8 cellular contexts compared by ENCODE assay signal in the genomic region with DNA sequence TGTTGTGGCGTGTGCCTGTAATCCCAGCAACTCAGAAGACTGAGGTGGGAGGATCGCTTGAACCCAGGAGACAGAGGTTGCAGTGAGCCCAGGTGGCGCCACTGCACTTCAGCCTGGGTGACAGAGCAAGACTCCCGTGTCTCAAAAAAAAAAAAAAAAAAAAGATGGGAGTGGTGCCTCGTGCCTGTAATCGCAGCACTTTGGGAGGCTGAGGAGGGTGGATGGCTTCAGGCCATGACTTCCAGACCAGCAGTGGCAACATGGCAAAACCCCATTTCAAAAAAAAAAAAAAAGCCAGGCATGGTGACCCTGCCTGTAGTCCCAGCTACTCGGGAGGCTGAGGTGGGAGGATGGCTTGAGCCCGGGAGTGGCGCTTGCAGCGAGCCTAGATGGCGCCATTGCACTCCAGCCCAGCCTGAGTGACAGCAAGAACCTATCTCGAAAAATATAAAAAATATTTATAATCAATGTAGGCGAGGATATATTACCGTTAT. TPM values are rescaled to one million over a fixed set of nuclear protein-coding genes. Genes with fewer than 3 reads are reported as not detected.
A peak's percentile ranks its signal among the peaks of the same experiment; 100 is the strongest.
DNase-seq lines count a peak whose midpoint lies in the region; ATAC-seq and TF ChIP-seq lines count a peak whose summit lies in the region.

No MANE protein-coding gene starts in this region.

- no peak overlapping the region for H3K27ac ChIP-seq in left lung

- H3K27me3 Mint-ChIP-seq in T-helper 17 cell (no peaks in the 10 kb centered on the region), brain (no peaks in the 10 kb centered on the region)

- H3K36me3 ChIP-seq in left lung = peaks cover 0 to 19% of the 10 kb centered on the region in 2 donors

- H3K4me3 Mint-ChIP-seq in T-helper 17 cell = no peak overlapping the region
- H3K4me3 Mint-ChIP-seq in brain = no peak overlapping the region

- H3K9me3 ChIP-seq in T-helper 17 cell (ENCODE audit: control insufficient read depth, low read length, poor library complexity, severe bottlenecking) (no peaks in the 10 kb centered on the region), left lung (no peaks in the 10 kb centered on the region)

- peak overlapping the region in 1 of 2 donors; percentile 5 for H3K4me3 ChIP-seq in left lung

- H3K9me3 Mint-ChIP-seq in brain = no peaks in the 10 kb centered on the region

- intact Hi-C loops in left lung (cut with DNase I) = loop anchor here in 1 of 2 donors (10.0 kb wide), 1 partner anchor 163 kb away; no protein-coding TSS in a partner anchor

- H3K36me3 Mint-ChIP-seq in T-helper 17 cell (ENCODE audit: low read depth) (no peaks in the 10 kb centered on the region), brain (peaks cover 26% of the 10 kb centered on the region)

- ATAC-seq in GM18867 (IDR thresholded peaks at IDR 0.05; ENCODE audit: unreplicated experiment) (peak; percentile 58), T-helper 17 cell (peak; percentile 88), left lung (peak; percentile 93), HG03439 (IDR thresholded peaks at IDR 0.05; ENCODE audit: unreplicated experiment) (no peak)

- H3K4me1 ChIP-seq in left lung = no peaks in the 10 kb centered on the region

- H3K27ac Mint-ChIP-seq in T-helper 17 cell = no peak overlapping the region
- no peak overlapping the region for H3K27ac Mint-ChIP-seq in brain

- peak; percentile 45 to 68 for TF ChIP-seq CTCF in brain (conservative IDR thresholded peaks at IDR 0.05)
- no peak for TF ChIP-seq CTCF in left lung (IDR thresholded peaks at IDR 0.05)

- H3K4me1 Mint-ChIP-seq in T-helper 17 cell (peaks cover 4% of the 10 kb centered on the region), brain (no peaks in the 10 kb centered on the region)

- no peaks in the 10 kb centered on the region for H3K27me3 ChIP-seq in left lung

- DNase-seq in Ammon's horn (ENCODE audit: low spot score) = peak; percentile 45
- peak; percentile 86 for DNase-seq in M059J (ENCODE audit: low read depth)
- DNase-seq in T-helper 17 cell = peak; percentile 16 to 25 (median 18)
- peak in 1 of 2 donors; percentile 45 for DNase-seq in left lung
- DNase-seq in stimulated activated CD8-positive, alpha-beta memory T cell treated with anti-CD3 and anti-CD28 coated beads, Interleukin-15, amount 100 ng/mL, for 4 hours (ENCODE audit: low read depth in 2 of 2) = peak; percentile 1 to 13

RNA-seq across cellular contexts. Expression of a gene that starts 27.0 kb away (rescaled TPM):
- total RNA-seq in M059J (2014; rRNA removed; shearing (Covaris generic)) = 208 and 274 TPM in 2 replicates
- 100 to 1,000 TPM; 161 to 172 TPM for total RNA-seq in T-helper 17 cell
- 55.8 TPM for polyA plus RNA-seq in brain (ENCODE audit: insufficient read depth, low read depth, low replicate concordance)
- 100 to 1,000 TPM; 140 to 169 TPM for total RNA-seq in left lung

RNA-seq across cellular contexts. Expression of a gene that starts 54.7 kb away (rescaled TPM):
- 7.2 and 11.3 TPM in 2 replicates for total RNA-seq in M059J (2014; rRNA removed; shearing (Covaris generic))
- total RNA-seq in T-helper 17 cell (10 to 100 TPM; 19.4 to 20.1 TPM), left lung (1 to 10 TPM; 5.8 to 6.2 TPM)
- polyA plus RNA-seq in brain (ENCODE audit: insufficient read depth, low read depth, low replicate concordance) = 3.0 TPM

Comparison
In these comparisons a context has a peak if more than half of its experiments do, and no peak if none do; other contexts are left out.
1. CTCF ChIP-seq: peak in brain (2 of 2); none in left lung (0 of 2).